Comparison of ENCODE assay signal across 1 cellular context in the genomic region with DNA sequence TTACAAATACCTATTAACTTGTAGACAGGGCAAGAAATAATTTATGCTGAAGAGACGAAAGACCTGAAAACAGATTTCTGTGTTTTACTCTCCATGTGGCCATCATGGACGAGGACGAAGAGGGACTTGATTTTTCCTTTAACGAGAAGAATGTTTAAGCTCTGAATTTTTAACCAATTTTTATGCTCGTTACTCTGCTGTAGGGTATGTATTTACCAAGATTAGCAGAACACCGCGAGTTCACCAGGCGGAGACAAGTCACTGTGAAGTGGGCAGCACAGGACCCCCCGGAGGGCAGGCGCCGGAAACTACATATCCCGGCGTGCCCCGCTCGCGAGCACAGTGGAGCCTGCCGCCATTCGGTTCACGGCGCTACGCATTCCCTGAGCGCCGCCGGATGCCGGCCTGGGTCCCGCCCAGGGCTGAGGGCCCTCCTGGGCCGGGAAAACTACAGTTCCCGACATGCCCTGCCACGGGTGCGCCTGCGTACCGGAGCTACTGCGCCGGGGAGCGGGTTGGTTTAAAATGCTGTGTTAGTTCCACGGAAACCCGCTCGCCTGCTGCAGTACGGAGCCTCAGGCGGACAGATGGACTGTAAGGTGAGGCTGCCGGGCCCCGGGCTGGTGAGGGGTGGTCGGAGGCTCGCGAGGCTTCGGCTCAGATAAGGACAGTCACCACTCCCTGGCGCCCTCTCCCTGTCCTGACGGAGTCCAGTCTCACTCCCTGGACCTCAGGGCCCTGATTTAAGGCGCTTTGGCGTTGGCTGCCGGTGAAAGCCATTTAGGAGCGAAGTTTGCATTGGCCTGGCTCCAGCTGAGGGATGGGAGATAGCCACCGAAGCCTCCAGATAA.
TF ChIP-seq lines count a peak whose summit lies in the region.

A gene (plus strand): TSS at position 536 of the 851 bp plus-strand sequence. CDS start 52 bp downstream, at position 588.

TF ChIP-seq in GM12878, 131 proteins besides CTCF, POLR2A, EP300 and RAD21 (continued from another document):
- TF ChIP-seq, protein P1, sequence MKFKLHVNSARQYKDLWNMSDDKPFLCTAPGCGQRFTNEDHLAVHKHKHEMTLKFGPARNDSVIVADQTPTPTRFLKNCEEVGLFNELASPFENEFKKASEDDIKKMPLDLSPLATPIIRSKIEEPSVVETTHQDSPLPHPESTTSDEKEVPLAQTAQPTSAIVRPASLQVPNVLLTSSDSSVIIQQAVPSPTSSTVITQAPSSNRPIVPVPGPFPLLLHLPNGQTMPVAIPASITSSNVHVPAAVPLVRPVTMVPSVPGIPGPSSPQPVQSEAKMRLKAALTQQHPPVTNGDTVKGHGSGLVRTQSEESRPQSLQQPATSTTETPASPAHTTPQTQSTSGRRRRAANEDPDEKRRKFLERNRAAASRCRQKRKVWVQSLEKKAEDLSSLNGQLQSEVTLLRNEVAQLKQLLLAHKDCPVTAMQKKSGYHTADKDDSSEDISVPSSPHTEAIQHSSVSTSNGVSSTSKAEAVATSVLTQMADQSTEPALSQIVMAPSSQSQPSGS (IDR thresholded peaks at IDR 0.05; ENCODE audit: low read length), result no peak
- TF ChIP-seq, protein P2, sequence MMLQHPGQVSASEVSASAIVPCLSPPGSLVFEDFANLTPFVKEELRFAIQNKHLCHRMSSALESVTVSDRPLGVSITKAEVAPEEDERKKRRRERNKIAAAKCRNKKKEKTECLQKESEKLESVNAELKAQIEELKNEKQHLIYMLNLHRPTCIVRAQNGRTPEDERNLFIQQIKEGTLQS (IDR thresholded peaks at IDR 0.05; ENCODE audit: borderline replicate concordance, extremely low read depth, low read depth, low read length), result peak; percentile 73
- peak; percentile 98 for TF ChIP-seq YY1 (IDR thresholded peaks at IDR 0.05; ENCODE audit: low read depth, low read length)
- TF ChIP-seq STAT1 (conservative IDR thresholded peaks at IDR 0.05), result peak; percentile 91
- no peak for TF ChIP-seq WRNIP1 (IDR thresholded peaks at IDR 0.05; ENCODE audit: borderline replicate concordance, low read depth, low read length)
- TF ChIP-seq GATAD2B (conservative IDR thresholded peaks at IDR 0.05; ENCODE audit: low read depth), result peak; percentile 47; the same call in 1 of the 2 replicates
- TF ChIP-seq, protein P3, sequence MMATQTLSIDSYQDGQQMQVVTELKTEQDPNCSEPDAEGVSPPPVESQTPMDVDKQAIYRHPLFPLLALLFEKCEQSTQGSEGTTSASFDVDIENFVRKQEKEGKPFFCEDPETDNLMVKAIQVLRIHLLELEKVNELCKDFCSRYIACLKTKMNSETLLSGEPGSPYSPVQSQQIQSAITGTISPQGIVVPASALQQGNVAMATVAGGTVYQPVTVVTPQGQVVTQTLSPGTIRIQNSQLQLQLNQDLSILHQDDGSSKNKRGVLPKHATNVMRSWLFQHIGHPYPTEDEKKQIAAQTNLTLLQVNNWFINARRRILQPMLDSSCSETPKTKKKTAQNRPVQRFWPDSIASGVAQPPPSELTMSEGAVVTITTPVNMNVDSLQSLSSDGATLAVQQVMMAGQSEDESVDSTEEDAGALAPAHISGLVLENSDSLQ (IDR thresholded peaks at IDR 0.05), result peak; percentile 30; the same call in 1 of the 2 replicates
- TF ChIP-seq NRF1 (conservative IDR thresholded peaks at IDR 0.05; ENCODE audit: low read depth, low read length), result peak; percentile 91
- TF ChIP-seq CHD4 (IDR thresholded peaks at IDR 0.05), result no peak
- TF ChIP-seq, protein P4, sequence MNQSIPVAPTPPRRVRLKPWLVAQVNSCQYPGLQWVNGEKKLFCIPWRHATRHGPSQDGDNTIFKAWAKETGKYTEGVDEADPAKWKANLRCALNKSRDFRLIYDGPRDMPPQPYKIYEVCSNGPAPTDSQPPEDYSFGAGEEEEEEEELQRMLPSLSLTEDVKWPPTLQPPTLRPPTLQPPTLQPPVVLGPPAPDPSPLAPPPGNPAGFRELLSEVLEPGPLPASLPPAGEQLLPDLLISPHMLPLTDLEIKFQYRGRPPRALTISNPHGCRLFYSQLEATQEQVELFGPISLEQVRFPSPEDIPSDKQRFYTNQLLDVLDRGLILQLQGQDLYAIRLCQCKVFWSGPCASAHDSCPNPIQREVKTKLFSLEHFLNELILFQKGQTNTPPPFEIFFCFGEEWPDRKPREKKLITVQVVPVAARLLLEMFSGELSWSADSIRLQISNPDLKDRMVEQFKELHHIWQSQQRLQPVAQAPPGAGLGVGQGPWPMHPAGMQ (IDR thresholded peaks at IDR 0.05; ENCODE audit: borderline replicate concordance), result no peak
- TF ChIP-seq, protein P5, sequence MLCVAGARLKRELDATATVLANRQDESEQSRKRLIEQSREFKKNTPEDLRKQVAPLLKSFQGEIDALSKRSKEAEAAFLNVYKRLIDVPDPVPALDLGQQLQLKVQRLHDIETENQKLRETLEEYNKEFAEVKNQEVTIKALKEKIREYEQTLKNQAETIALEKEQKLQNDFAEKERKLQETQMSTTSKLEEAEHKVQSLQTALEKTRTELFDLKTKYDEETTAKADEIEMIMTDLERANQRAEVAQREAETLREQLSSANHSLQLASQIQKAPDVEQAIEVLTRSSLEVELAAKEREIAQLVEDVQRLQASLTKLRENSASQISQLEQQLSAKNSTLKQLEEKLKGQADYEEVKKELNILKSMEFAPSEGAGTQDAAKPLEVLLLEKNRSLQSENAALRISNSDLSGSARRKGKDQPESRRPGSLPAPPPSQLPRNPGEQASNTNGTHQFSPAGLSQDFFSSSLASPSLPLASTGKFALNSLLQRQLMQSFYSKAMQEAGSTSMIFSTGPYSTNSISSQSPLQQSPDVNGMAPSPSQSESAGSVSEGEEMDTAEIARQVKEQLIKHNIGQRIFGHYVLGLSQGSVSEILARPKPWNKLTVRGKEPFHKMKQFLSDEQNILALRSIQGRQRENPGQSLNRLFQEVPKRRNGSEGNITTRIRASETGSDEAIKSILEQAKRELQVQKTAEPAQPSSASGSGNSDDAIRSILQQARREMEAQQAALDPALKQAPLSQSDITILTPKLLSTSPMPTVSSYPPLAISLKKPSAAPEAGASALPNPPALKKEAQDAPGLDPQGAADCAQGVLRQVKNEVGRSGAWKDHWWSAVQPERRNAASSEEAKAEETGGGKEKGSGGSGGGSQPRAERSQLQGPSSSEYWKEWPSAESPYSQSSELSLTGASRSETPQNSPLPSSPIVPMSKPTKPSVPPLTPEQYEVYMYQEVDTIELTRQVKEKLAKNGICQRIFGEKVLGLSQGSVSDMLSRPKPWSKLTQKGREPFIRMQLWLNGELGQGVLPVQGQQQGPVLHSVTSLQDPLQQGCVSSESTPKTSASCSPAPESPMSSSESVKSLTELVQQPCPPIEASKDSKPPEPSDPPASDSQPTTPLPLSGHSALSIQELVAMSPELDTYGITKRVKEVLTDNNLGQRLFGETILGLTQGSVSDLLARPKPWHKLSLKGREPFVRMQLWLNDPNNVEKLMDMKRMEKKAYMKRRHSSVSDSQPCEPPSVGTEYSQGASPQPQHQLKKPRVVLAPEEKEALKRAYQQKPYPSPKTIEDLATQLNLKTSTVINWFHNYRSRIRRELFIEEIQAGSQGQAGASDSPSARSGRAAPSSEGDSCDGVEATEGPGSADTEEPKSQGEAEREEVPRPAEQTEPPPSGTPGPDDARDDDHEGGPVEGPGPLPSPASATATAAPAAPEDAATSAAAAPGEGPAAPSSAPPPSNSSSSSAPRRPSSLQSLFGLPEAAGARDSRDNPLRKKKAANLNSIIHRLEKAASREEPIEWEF (IDR thresholded peaks at IDR 0.05; ENCODE audit: insufficient replicate concordance, low read depth, low read length), result no peak
- peak; percentile 97 for TF ChIP-seq CREB1 (IDR thresholded peaks at IDR 0.05; ENCODE audit: low read depth)
- peak; percentile 77 for TF ChIP-seq KLF5 (IDR thresholded peaks at IDR 0.05; ENCODE audit: partially characterized antibody)
- TF ChIP-seq, protein P6, sequence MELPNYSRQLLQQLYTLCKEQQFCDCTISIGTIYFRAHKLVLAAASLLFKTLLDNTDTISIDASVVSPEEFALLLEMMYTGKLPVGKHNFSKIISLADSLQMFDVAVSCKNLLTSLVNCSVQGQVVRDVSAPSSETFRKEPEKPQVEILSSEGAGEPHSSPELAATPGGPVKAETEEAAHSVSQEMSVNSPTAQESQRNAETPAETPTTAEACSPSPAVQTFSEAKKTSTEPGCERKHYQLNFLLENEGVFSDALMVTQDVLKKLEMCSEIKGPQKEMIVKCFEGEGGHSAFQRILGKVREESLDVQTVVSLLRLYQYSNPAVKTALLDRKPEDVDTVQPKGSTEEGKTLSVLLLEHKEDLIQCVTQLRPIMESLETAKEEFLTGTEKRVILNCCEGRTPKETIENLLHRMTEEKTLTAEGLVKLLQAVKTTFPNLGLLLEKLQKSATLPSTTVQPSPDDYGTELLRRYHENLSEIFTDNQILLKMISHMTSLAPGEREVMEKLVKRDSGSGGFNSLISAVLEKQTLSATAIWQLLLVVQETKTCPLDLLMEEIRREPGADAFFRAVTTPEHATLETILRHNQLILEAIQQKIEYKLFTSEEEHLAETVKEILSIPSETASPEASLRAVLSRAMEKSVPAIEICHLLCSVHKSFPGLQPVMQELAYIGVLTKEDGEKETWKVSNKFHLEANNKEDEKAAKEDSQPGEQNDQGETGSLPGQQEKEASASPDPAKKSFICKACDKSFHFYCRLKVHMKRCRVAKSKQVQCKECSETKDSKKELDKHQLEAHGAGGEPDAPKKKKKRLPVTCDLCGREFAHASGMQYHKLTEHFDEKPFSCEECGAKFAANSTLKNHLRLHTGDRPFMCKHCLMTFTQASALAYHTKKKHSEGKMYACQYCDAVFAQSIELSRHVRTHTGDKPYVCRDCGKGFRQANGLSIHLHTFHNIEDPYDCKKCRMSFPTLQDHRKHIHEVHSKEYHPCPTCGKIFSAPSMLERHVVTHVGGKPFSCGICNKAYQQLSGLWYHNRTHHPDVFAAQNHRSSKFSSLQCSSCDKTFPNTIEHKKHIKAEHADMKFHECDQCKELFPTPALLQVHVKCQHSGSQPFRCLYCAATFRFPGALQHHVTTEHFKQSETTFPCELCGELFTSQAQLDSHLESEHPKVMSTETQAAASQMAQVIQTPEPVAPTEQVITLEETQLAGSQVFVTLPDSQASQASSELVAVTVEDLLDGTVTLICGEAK (IDR thresholded peaks at IDR 0.05; ENCODE audit: borderline replicate concordance), result peak; percentile 85
- peak; percentile 19; the same call in 1 of the 2 replicates for TF ChIP-seq IRF4 (IDR thresholded peaks at IDR 0.05; ENCODE audit: low read depth, low read length)
- no peak for TF ChIP-seq MEF2B (IDR thresholded peaks at IDR 0.05; ENCODE audit: partially characterized antibody, poor library complexity, severe bottlenecking)
TF ChIP-seq in GM12878: peak in this region for 40.
